Comparison of ENCODE assay signal across 1 cellular context in the genomic region with DNA sequence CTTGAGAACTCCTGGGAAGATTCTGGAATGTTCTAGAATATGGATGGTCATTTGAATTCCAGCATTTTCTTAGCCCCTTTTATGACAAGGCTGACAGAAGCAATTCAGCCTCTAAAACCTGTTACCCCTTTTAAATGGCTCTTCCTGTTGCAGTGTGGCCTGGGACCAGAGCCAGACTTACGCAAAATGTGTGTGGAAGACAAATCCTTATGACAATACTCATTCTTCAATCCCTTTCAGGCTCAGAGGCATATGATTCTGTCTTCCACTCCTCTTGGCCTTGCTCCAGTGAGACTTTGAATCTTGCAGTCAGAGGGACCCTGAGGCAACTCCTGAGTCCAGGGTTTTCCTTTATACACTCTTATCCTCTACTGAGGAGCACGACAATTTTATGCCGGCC.
TF ChIP-seq lines count a peak whose summit lies in the region.

No MANE protein-coding gene starts in this region.

TF ChIP-seq in HEK293, 187 proteins besides CTCF, POLR2A, EP300 and RAD21 (continued from another document):
- TF ChIP-seq, protein P1, sequence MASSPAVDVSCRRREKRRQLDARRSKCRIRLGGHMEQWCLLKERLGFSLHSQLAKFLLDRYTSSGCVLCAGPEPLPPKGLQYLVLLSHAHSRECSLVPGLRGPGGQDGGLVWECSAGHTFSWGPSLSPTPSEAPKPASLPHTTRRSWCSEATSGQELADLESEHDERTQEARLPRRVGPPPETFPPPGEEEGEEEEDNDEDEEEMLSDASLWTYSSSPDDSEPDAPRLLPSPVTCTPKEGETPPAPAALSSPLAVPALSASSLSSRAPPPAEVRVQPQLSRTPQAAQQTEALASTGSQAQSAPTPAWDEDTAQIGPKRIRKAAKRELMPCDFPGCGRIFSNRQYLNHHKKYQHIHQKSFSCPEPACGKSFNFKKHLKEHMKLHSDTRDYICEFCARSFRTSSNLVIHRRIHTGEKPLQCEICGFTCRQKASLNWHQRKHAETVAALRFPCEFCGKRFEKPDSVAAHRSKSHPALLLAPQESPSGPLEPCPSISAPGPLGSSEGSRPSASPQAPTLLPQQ (tag by site-specific recombination; IDR thresholded peaks at IDR 0.05): peak; percentile 59; the same call in 1 of the 2 replicates
- TF ChIP-seq, protein P2, sequence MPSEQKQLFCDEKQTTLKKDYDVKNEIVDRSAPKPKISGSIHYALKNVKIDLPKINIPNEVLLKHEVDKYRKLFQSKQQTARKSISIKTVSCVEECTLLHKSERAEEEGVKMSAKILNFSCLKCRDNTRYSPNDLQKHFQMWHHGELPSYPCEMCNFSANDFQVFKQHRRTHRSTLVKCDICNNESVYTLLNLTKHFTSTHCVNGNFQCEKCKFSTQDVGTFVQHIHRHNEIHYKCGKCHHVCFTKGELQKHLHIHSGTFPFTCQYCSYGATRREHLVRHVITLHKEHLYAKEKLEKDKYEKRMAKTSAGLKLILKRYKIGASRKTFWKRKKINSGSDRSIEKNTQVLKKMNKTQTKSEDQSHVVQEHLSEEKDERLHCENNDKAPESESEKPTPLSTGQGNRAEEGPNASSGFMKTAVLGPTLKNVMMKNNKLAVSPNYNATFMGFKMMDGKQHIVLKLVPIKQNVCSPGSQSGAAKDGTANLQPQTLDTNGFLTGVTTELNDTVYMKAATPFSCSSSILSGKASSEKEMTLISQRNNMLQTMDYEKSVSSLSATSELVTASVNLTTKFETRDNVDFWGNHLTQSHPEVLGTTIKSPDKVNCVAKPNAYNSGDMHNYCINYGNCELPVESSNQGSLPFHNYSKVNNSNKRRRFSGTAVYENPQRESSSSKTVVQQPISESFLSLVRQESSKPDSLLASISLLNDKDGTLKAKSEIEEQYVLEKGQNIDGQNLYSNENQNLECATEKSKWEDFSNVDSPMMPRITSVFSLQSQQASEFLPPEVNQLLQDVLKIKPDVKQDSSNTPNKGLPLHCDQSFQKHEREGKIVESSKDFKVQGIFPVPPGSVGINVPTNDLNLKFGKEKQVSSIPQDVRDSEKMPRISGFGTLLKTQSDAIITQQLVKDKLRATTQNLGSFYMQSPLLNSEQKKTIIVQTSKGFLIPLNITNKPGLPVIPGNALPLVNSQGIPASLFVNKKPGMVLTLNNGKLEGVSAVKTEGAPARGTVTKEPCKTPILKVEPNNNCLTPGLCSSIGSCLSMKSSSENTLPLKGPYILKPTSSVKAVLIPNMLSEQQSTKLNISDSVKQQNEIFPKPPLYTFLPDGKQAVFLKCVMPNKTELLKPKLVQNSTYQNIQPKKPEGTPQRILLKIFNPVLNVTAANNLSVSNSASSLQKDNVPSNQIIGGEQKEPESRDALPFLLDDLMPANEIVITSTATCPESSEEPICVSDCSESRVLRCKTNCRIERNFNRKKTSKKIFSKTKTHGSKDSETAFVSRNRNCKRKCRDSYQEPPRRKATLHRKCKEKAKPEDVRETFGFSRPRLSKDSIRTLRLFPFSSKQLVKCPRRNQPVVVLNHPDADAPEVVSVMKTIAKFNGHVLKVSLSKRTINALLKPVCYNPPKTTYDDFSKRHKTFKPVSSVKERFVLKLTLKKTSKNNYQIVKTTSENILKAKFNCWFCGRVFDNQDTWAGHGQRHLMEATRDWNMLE (tag by site-specific recombination; conservative IDR thresholded peaks at IDR 0.05; ENCODE audit: low read depth): no peak
- TF ChIP-seq, protein P3, sequence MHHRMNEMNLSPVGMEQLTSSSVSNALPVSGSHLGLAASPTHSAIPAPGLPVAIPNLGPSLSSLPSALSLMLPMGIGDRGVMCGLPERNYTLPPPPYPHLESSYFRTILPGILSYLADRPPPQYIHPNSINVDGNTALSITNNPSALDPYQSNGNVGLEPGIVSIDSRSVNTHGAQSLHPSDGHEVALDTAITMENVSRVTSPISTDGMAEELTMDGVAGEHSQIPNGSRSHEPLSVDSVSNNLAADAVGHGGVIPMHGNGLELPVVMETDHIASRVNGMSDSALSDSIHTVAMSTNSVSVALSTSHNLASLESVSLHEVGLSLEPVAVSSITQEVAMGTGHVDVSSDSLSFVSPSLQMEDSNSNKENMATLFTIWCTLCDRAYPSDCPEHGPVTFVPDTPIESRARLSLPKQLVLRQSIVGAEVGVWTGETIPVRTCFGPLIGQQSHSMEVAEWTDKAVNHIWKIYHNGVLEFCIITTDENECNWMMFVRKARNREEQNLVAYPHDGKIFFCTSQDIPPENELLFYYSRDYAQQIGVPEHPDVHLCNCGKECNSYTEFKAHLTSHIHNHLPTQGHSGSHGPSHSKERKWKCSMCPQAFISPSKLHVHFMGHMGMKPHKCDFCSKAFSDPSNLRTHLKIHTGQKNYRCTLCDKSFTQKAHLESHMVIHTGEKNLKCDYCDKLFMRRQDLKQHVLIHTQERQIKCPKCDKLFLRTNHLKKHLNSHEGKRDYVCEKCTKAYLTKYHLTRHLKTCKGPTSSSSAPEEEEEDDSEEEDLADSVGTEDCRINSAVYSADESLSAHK (tag by site-specific recombination; IDR thresholded peaks at IDR 0.05): no peak
- TF ChIP-seq SCRT1 (tag by site-specific recombination; IDR thresholded peaks at IDR 0.05; ENCODE audit: borderline replicate concordance) (0 out of 2 replicates have a peak, but pooled peaks have one; percentile 48), SCRT2 (tag by site-specific recombination; IDR thresholded peaks at IDR 0.05) (peak; percentile 80)
- TF ChIP-seq, protein P4, sequence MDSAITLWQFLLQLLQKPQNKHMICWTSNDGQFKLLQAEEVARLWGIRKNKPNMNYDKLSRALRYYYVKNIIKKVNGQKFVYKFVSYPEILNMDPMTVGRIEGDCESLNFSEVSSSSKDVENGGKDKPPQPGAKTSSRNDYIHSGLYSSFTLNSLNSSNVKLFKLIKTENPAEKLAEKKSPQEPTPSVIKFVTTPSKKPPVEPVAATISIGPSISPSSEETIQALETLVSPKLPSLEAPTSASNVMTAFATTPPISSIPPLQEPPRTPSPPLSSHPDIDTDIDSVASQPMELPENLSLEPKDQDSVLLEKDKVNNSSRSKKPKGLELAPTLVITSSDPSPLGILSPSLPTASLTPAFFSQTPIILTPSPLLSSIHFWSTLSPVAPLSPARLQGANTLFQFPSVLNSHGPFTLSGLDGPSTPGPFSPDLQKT (IDR thresholded peaks at IDR 0.05; ENCODE audit: borderline replicate concordance, low read depth, low read length): no peak
